ENCODE assay signal across 9 cellular contexts in the genomic region with DNA sequence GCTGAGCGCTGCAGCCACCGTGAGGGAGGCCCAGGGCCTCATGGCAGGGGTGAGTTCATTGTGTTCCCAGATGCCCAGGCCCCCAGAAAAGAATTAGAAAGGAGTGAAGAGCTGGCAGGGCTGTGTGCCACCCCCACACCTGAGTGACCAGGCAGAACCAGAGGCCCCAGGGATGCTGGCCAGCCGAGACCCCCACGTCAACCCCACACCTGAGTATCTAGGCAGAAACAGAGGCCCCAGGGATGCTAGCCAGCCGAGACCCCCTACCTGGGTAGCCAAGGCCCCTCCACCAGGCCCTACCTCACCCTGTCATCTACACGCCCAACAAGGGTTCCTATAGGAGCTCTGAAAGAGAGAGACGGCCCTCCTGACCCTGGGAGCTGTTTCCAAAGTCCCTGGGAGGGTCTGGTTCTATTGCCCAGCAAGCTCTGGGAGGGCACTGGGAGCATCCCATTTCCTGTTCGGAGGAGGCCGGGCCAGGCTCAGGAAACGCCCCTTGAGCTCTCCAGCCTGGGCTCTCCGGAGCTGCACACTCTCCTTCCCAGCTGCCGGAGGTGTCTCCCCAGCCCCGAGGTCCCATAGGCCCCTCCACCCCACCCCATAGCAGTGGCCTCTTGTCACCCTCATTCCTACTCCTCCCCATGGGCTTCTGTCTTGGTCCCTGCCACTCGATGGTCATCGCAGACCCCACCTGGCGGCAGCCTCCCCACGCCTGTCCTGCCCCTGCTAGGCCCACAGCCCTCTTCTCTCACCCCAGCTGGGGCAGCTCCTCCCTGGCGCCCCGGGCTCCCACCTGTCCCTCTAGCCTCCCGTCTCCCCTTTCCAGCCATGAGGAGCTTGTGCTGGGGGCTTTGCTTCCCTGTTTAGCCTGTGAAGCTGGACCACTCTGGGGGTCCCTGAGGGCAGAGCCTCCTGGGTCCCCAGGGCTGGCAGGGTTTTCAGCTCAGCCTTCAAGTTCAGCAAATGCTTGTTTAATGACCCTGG. TPM values are rescaled to one million over a fixed set of nuclear protein-coding genes. Genes with fewer than 3 reads are reported as not detected.
DNase-seq lines count a peak whose midpoint lies in the region; ATAC-seq, FAIRE-seq and TF ChIP-seq lines count a peak whose summit lies in the region.
"Had no signal": no experiment of that assay in that cellular context is flagged by ENCODE, and none has a peak within 500 bp of the region (broad histone marks: within the 10 kb centered on the region; RNA-seq: fewer than 3 reads in every experiment).

No MANE protein-coding gene starts in this region.

- no peak overlapping the region for H3K27ac ChIP-seq in HepG2 (ENCODE audit: extremely low read length, insufficient read depth, low read length)
- peak overlapping the region; percentile 37 to 89 (median 81) for H3K27ac ChIP-seq in stomach

- H3K27me3 Mint-ChIP-seq in activated CD8-positive, alpha-beta memory T cell treated with anti-CD3 and anti-CD28 coated beads, Interleukin-2, amount 10 ng/mL, durations not matched to agents 7 days and 5 days, result no peaks in the 10 kb centered on the region
- H3K27me3 Mint-ChIP-seq in activated naive CD8-positive, alpha-beta T cell treated with anti-CD3 and anti-CD28 coated beads for 36 hours, result no peaks in the 10 kb centered on the region

- H3K4me1 ChIP-seq in HepG2 (ENCODE audit: insufficient read depth, low read length), result peaks cover 24% of the 10 kb centered on the region
- peaks cover 54 to 84% (median 61%) of the 10 kb centered on the region in 4 donors for H3K4me1 ChIP-seq in stomach

- 15% methylated on average over 12 of the region's 20 CpGs for WGBS in HepG2 (ENCODE audit: low lambda C conversion rate)
- 51 to 66% (median 55%) methylated on average over 17 to 20 of the region's 20 CpGs for WGBS in stomach, 5 donors

- H3K4me3 ChIP-seq in HepG2 (replicated peaks in 1 of 3; ENCODE audit: insufficient read depth in 1 of 3, low read depth in 2 of 3, low read length in 3 of 3) (no peak overlapping the region), stomach (peak overlapping the region in 1 of 4 donors; percentile 5)

- H3K4me1 Mint-ChIP-seq in activated CD8-positive, alpha-beta memory T cell treated with anti-CD3 and anti-CD28 coated beads, Interleukin-2, amount 10 ng/mL, durations not matched to agents 7 days and 5 days, result peaks cover 46% of the 10 kb centered on the region
- H3K4me1 Mint-ChIP-seq in activated naive CD8-positive, alpha-beta T cell treated with anti-CD3 and anti-CD28 coated beads for 36 hours, result peaks cover 47% of the 10 kb centered on the region

- no peaks in the 10 kb centered on the region for H3K36me3 ChIP-seq in HepG2 (replicated peaks in 1 of 2; ENCODE audit: control insufficient read depth in 1 of 2, insufficient read depth in 2 of 2, low read length in 2 of 2)
- H3K36me3 ChIP-seq in stomach, result no peaks in the 10 kb centered on the region

- POLR2A ChIA-PET in HepG2 (lab: Yijun Ruan, JAX), result interaction anchor here (0.9 to 2.0 kb wide), 3 partner anchors 96 to 116 kb away, joined by 3 to 8 read pairs (median 3); partner anchors contain the start of gene TSSC4

- ATAC-seq in activated CD8-positive, alpha-beta memory T cell treated with anti-CD3 and anti-CD28 coated beads, Interleukin-2, amount 10 ng/mL, durations not matched to agents 7 days and 5 days, result no peak
- ATAC-seq in HepG2, result peak; percentile 7; the same call in 1 of the 3 replicates

- H3K27me3 ChIP-seq in HepG2 (ENCODE audit: control insufficient read depth in 1 of 2, insufficient read depth in 2 of 2, low read length in 2 of 2) (peaks cover 2 to 6% of the 10 kb centered on the region in 2 experiments; a peak in 3 of 5 replicates), stomach (no peaks in the 10 kb centered on the region)

- no peak for TF ChIP-seq RAD21 in HepG2 (CRISPR knock-in tag; IDR thresholded peaks at IDR 0.05)

- DNase-seq in activated CD8-positive, alpha-beta memory T cell treated with anti-CD3 and anti-CD28 coated beads, Interleukin-2, amount 10 ng/mL, durations not matched to agents 7 days and 5 days, result peak; percentile 40
- DNase-seq in activated CD8-positive, alpha-beta memory T cell treated with anti-CD3 and anti-CD28 coated beads, Interleukin-2, amount 50 U/mL, for 4 hours, result no peak
- DNase-seq in activated naive CD8-positive, alpha-beta T cell treated with anti-CD3 and anti-CD28 coated beads for 36 hours, result no peak
- DNase-seq in HepG2 (ENCODE audit: low spot score) (no peak), stomach (peak; percentile 24), cerebellar cortex (ENCODE audit: low spot score) (no peak), NCI-H187 (lab: John Stamatoyannopoulos, UW) (no peak)
- no peak for DNase-seq in stimulated activated naive CD4-positive, alpha-beta T cell (lab: John Stamatoyannopoulos, UW)

- TF ChIP-seq POLR2A in HepG2 (IDR thresholded peaks at IDR 0.05; ENCODE audit: insufficient read depth in 1 of 2, low read depth in 2 of 2, low read length in 2 of 2) (no peak), stomach (IDR thresholded peaks at IDR 0.05) (no peak)

- no TSS peak for BruUV-seq in HepG2 (replicated peaks; lab: Mats Ljungman, UMichigan)

- peak overlapping the region; percentile 84 for H3K27ac Mint-ChIP-seq in activated CD8-positive, alpha-beta memory T cell treated with anti-CD3 and anti-CD28 coated beads, Interleukin-2, amount 10 ng/mL, durations not matched to agents 7 days and 5 days
- peak overlapping the region; percentile 67 for H3K27ac Mint-ChIP-seq in activated naive CD8-positive, alpha-beta T cell treated with anti-CD3 and anti-CD28 coated beads for 36 hours

- intact Hi-C loops in HepG2 (cut with micrococcal nuclease; ENCODE audit: unreplicated experiment) (no loop called here), stomach (cut with DNase I; ENCODE audit: low total_unique reads) (loop anchor here (10.0 kb wide), 1 partner anchor 580 kb away; the partner anchor contains the start of gene CDKN1C)

- in situ Hi-C loops in HepG2 (cut with HindIII; ENCODE audit: extremely low pct_ligation_motif_present, low pct_unique_long_range_greater_than_20kb), result no loop called here

- no peak for TF ChIP-seq EP300 in HepG2 (IDR thresholded peaks at IDR 0.05; ENCODE audit: low read depth in 2 of 2, low read length in 2 of 2)
- TF ChIP-seq EP300 in HepG2 (CRISPR knock-in tag; IDR thresholded peaks at IDR 0.05; ENCODE audit: borderline replicate concordance), result no peak
- TF ChIP-seq EP300 in stomach (IDR thresholded peaks at IDR 0.05), result no peak

- peaks cover 2% of the 10 kb centered on the region for H3K36me3 Mint-ChIP-seq in activated CD8-positive, alpha-beta memory T cell treated with anti-CD3 and anti-CD28 coated beads, Interleukin-2, amount 10 ng/mL, durations not matched to agents 7 days and 5 days
- no peaks in the 10 kb centered on the region for H3K36me3 Mint-ChIP-seq in activated naive CD8-positive, alpha-beta T cell treated with anti-CD3 and anti-CD28 coated beads for 36 hours

- no peak overlapping the region; the same call in 1 of the 2 replicates for H3K4me2 ChIP-seq in HepG2 (ENCODE audit: low read depth, low read length)

- H3K9me3 Mint-ChIP-seq in activated CD8-positive, alpha-beta memory T cell treated with anti-CD3 and anti-CD28 coated beads, Interleukin-2, amount 10 ng/mL, durations not matched to agents 7 days and 5 days (ENCODE audit: low read depth), result no peaks in the 10 kb centered on the region
- no peaks in the 10 kb centered on the region for H3K9me3 Mint-ChIP-seq in activated naive CD8-positive, alpha-beta T cell treated with anti-CD3 and anti-CD28 coated beads for 36 hours

- no peak for FAIRE-seq in HepG2 (lab: Jason Lieb, UNC)
- FAIRE-seq: islet of Langerhans had no signal

- TF ChIP-seq CTCF in HepG2 (CRISPR knock-in tag; IDR thresholded peaks at IDR 0.05) (no peak), stomach (IDR thresholded peaks at IDR 0.05) (no peak)

- H3K9ac ChIP-seq in HepG2 (ENCODE audit: insufficient read depth, low read depth, low read length), result no peak overlapping the region

- CTCF ChIA-PET in activated CD8-positive, alpha-beta memory T cell treated with anti-CD3 and anti-CD28 coated beads, Interleukin-2, amount 10 ng/mL, durations not matched to agents 7 days and 5 days (lab: Charles Lee), result interaction anchor here (0.7 to 10.3 kb wide), 36 partner anchors 9 to 584 kb away, joined by 3 to 432 read pairs (median 4); partner anchors contain the start of genes CD81 and TSSC4
- CTCF ChIA-PET in HepG2 (lab: Yijun Ruan, JAX; ENCODE audit: low intra/inter-chr PET ratio, low total read pairs), result interaction anchor here (0.9 to 5.7 kb wide), 5 partner anchors 96 to 118 kb away, joined by 3 to 87 read pairs (median 4); partner anchors contain the start of gene TSSC4

- H3K79me2 ChIP-seq in HepG2 (ENCODE audit: insufficient read depth, low read length), result no peaks in the 10 kb centered on the region

- H3K9me3 ChIP-seq in HepG2 (ENCODE audit: low read length), result no peaks in the 10 kb centered on the region
- H3K9me3 ChIP-seq in stomach, result no peaks in the 10 kb centered on the region

- peak overlapping the region; percentile 22 for H3K4me3 Mint-ChIP-seq in activated CD8-positive, alpha-beta memory T cell treated with anti-CD3 and anti-CD28 coated beads, Interleukin-2, amount 10 ng/mL, durations not matched to agents 7 days and 5 days
- H3K4me3 Mint-ChIP-seq in activated naive CD8-positive, alpha-beta T cell treated with anti-CD3 and anti-CD28 coated beads for 36 hours, result peak overlapping the region; percentile 86

- H4K20me1 ChIP-seq in HepG2 (ENCODE audit: insufficient read depth, low read length), result no peaks in the 10 kb centered on the region

- H2AFZ ChIP-seq in HepG2 (ENCODE audit: low read length), result no peak overlapping the region

RNA-seq across cellular contexts. Expression of gene TSPAN32, which starts 2.6 kb away (rescaled TPM):
- total RNA-seq in activated CD8-positive, alpha-beta memory T cell treated with anti-CD3 and anti-CD28 coated beads, Interleukin-2, amount 10 ng/mL, durations not matched to agents 7 days and 5 days, result 10 to 100 TPM; 20.5 to 41.4 TPM
- total RNA-seq in activated naive CD8-positive, alpha-beta T cell treated with anti-CD3 and anti-CD28 coated beads for 36 hours, result 1 to 10 TPM; 5.4 to 5.5 TPM
- 0.09 TPM in 1 of 2 replicates, not detected in the other for total RNA-seq in HepG2 (2016; rRNA removed; fragmentation: Illumina TruSeq; extraction: Trizol)
- not detected in 2 replicates for total RNA-seq in HepG2 (2016; cell fraction: cytosol; rRNA removed; fragmentation: Illumina TruSeq; extraction: Trizol; ENCODE audit: low read depth)
- 0.24 TPM in 1 of 2 replicates, not detected in the other for total RNA-seq in HepG2 (2016; cell fraction: insoluble cytoplasmic fraction; rRNA removed; fragmentation: Illumina TruSeq; extraction: Trizol)
- not detected in 2 replicates for total RNA-seq in HepG2 (2016; cell fraction: membrane; rRNA removed; fragmentation: Illumina TruSeq; extraction: Trizol)
- total RNA-seq in HepG2 (2016; cell fraction: nucleus; rRNA removed; fragmentation: Illumina TruSeq; extraction: Trizol), result 0.31 and 0.53 TPM in 2 replicates
- polyA plus RNA-seq in HepG2 (2011; rRNA removed), result 0.39 and 0.70 TPM in 2 replicates
- 0.18 and 0.34 TPM in 2 replicates for polyA plus RNA-seq in HepG2 (2011; cell fraction: cytosol; rRNA removed)
- polyA plus RNA-seq in HepG2 (2011; cell fraction: nucleus; rRNA removed), result 2.2 and 7.0 TPM in 2 replicates
- polyA plus RNA-seq in HepG2 (2012), result 0.51 and 1.2 TPM in 2 replicates
- not detected in 2 replicates for polyA plus RNA-seq in HepG2 (2016; cell fraction: cytosol; fragmentation: Illumina TruSeq; extraction: Trizol; ENCODE audit: low read depth)
- not detected in 2 replicates for polyA plus RNA-seq in HepG2 (2016; cell fraction: insoluble cytoplasmic fraction; fragmentation: Illumina TruSeq; extraction: Trizol; ENCODE audit: low read depth)
- not detected in 2 replicates for polyA plus RNA-seq in HepG2 (2016; cell fraction: membrane; fragmentation: Illumina TruSeq; extraction: Trizol; ENCODE audit: low read depth)
- polyA plus RNA-seq in HepG2 (2016; cell fraction: nucleus; fragmentation: Illumina TruSeq; extraction: Trizol; ENCODE audit: insufficient read depth, low read depth), result 0.19 and 0.56 TPM in 2 replicates
- polyA minus RNA-seq in HepG2 (2011; rRNA and poly(A)+ RNA removed; ENCODE audit: low replicate concordance), result 0.07 and 1.3 TPM in 2 replicates
- polyA minus RNA-seq in HepG2 (2011; cell fraction: cytosol; rRNA and poly(A)+ RNA removed), result not detected in 2 replicates
- polyA minus RNA-seq in HepG2 (2011; cell fraction: nucleus; rRNA and poly(A)+ RNA removed), result 0.90 TPM in 1 of 2 replicates, not detected in the other
- total RNA-seq in stomach, result 1 to 10 TPM in 1 of 5 donors, not detected in 4; 1.5 TPM
- 1 to 10 TPM; 1.1 to 9.0 (median 3.1) TPM for polyA plus RNA-seq in stomach

RNA-seq across cellular contexts. Expression of gene C11orf21, which starts 2.7 kb away (rescaled TPM):
- 10 to 100 TPM; 28.3 to 49.2 TPM for total RNA-seq in activated CD8-positive, alpha-beta memory T cell treated with anti-CD3 and anti-CD28 coated beads, Interleukin-2, amount 10 ng/mL, durations not matched to agents 7 days and 5 days
- 1 to 10 TPM; 2.5 to 2.6 TPM for total RNA-seq in activated naive CD8-positive, alpha-beta T cell treated with anti-CD3 and anti-CD28 coated beads for 36 hours
- total RNA-seq in HepG2 (2016; rRNA removed; fragmentation: Illumina TruSeq; extraction: Trizol) (not detected in 2 replicates), stomach (1 to 10 TPM in 1 of 5 donors, under 1 TPM in 2, not detected in 2; 0.72 to 1.3 (median 0.92) TPM)
- not detected in 2 replicates for total RNA-seq in HepG2 (2016; cell fraction: cytosol; rRNA removed; fragmentation: Illumina TruSeq; extraction: Trizol; ENCODE audit: low read depth)
- total RNA-seq in HepG2 (2016; cell fraction: insoluble cytoplasmic fraction; rRNA removed; fragmentation: Illumina TruSeq; extraction: Trizol), result not detected in 2 replicates
- total RNA-seq in HepG2 (2016; cell fraction: membrane; rRNA removed; fragmentation: Illumina TruSeq; extraction: Trizol), result not detected in 2 replicates
- total RNA-seq in HepG2 (2016; cell fraction: nucleus; rRNA removed; fragmentation: Illumina TruSeq; extraction: Trizol), result not detected in 2 replicates
- polyA plus RNA-seq in HepG2 (2011; rRNA removed) (0.03 and 0.08 TPM in 2 replicates), stomach (1 to 10 TPM in 1 of 3 donors, under 1 TPM in 2; 0.61 to 1.8 (median 0.63) TPM)
- polyA plus RNA-seq in HepG2 (2011; cell fraction: cytosol; rRNA removed), result 0.04 TPM in 1 of 2 replicates, not detected in the other
- polyA plus RNA-seq in HepG2 (2011; cell fraction: nucleus; rRNA removed), result 0.09 and 0.11 TPM in 2 replicates
- not detected in 2 replicates for polyA plus RNA-seq in HepG2 (2012)
- polyA plus RNA-seq in HepG2 (2016; cell fraction: cytosol; fragmentation: Illumina TruSeq; extraction: Trizol; ENCODE audit: low read depth), result not detected in 2 replicates
- polyA plus RNA-seq in HepG2 (2016; cell fraction: insoluble cytoplasmic fraction; fragmentation: Illumina TruSeq; extraction: Trizol; ENCODE audit: low read depth), result not detected in 2 replicates
- not detected in 2 replicates for polyA plus RNA-seq in HepG2 (2016; cell fraction: membrane; fragmentation: Illumina TruSeq; extraction: Trizol; ENCODE audit: low read depth)
- polyA plus RNA-seq in HepG2 (2016; cell fraction: nucleus; fragmentation: Illumina TruSeq; extraction: Trizol; ENCODE audit: insufficient read depth, low read depth), result not detected in 2 replicates
- 0.12 TPM in 1 of 2 replicates, not detected in the other for polyA minus RNA-seq in HepG2 (2011; rRNA and poly(A)+ RNA removed; ENCODE audit: low replicate concordance)
- not detected in 2 replicates for polyA minus RNA-seq in HepG2 (2011; cell fraction: cytosol; rRNA and poly(A)+ RNA removed)
- polyA minus RNA-seq in HepG2 (2011; cell fraction: nucleus; rRNA and poly(A)+ RNA removed), result not detected in 2 replicates

RNA-seq across cellular contexts. Expression of gene ASCL2, which starts 34.1 kb away (rescaled TPM):
- under 1 TPM; 0.12 to 0.15 TPM for total RNA-seq in activated CD8-positive, alpha-beta memory T cell treated with anti-CD3 and anti-CD28 coated beads, Interleukin-2, amount 10 ng/mL, durations not matched to agents 7 days and 5 days
- 1 to 10 TPM; 2.5 to 2.9 TPM for total RNA-seq in activated naive CD8-positive, alpha-beta T cell treated with anti-CD3 and anti-CD28 coated beads for 36 hours
- total RNA-seq in HepG2 (2016; rRNA removed; fragmentation: Illumina TruSeq; extraction: Trizol) (0.07 TPM in 1 of 2 replicates, not detected in the other), stomach (1 to 10 TPM in 1 of 5 donors, not detected in 4; 2.6 TPM)
- total RNA-seq in HepG2 (2016; cell fraction: cytosol; rRNA removed; fragmentation: Illumina TruSeq; extraction: Trizol; ENCODE audit: low read depth), result not detected in 2 replicates
- total RNA-seq in HepG2 (2016; cell fraction: insoluble cytoplasmic fraction; rRNA removed; fragmentation: Illumina TruSeq; extraction: Trizol), result 0.09 TPM in 1 of 2 replicates, not detected in the other
- 0.09 and 0.14 TPM in 2 replicates for total RNA-seq in HepG2 (2016; cell fraction: membrane; rRNA removed; fragmentation: Illumina TruSeq; extraction: Trizol)
- not detected in 2 replicates for total RNA-seq in HepG2 (2016; cell fraction: nucleus; rRNA removed; fragmentation: Illumina TruSeq; extraction: Trizol)
- polyA plus RNA-seq in HepG2 (2011; rRNA removed) (not detected in 2 replicates), stomach (1 to 10 TPM in 2 of 3 donors, under 1 TPM in 1; 0.81 to 6.3 (median 1.8) TPM)
- not detected in 2 replicates for polyA plus RNA-seq in HepG2 (2011; cell fraction: cytosol; rRNA removed)
- not detected in 2 replicates for polyA plus RNA-seq in HepG2 (2011; cell fraction: nucleus; rRNA removed)
- not detected in 2 replicates for polyA plus RNA-seq in HepG2 (2012)
- polyA plus RNA-seq in HepG2 (2016; cell fraction: cytosol; fragmentation: Illumina TruSeq; extraction: Trizol; ENCODE audit: low read depth), result not detected in 2 replicates
- polyA plus RNA-seq in HepG2 (2016; cell fraction: insoluble cytoplasmic fraction; fragmentation: Illumina TruSeq; extraction: Trizol; ENCODE audit: low read depth), result 0.13 TPM in 1 of 2 replicates, not detected in the other
- not detected in 2 replicates for polyA plus RNA-seq in HepG2 (2016; cell fraction: membrane; fragmentation: Illumina TruSeq; extraction: Trizol; ENCODE audit: low read depth)
- not detected in 2 replicates for polyA plus RNA-seq in HepG2 (2016; cell fraction: nucleus; fragmentation: Illumina TruSeq; extraction: Trizol; ENCODE audit: insufficient read depth, low read depth)
- polyA minus RNA-seq in HepG2 (2011; rRNA and poly(A)+ RNA removed; ENCODE audit: low replicate concordance), result not detected in 2 replicates
- polyA minus RNA-seq in HepG2 (2011; cell fraction: cytosol; rRNA and poly(A)+ RNA removed), result not detected in 2 replicates
- not detected in 2 replicates for polyA minus RNA-seq in HepG2 (2011; cell fraction: nucleus; rRNA and poly(A)+ RNA removed)

Comparison
In these comparisons a context has a peak if more than half of its experiments do, and no peak if none do; other contexts are left out.
1. DNase-seq: peak in activated CD8-positive, alpha-beta memory T cell treated with anti-CD3 and anti-CD28 coated beads, Interleukin-2, amount 10 ng/mL, durations not matched to agents 7 days and 5 days (single experiment) and stomach (single experiment); none in activated CD8-positive, alpha-beta memory T cell treated with anti-CD3 and anti-CD28 coated beads, Interleukin-2, amount 50 U/mL, for 4 hours (single experiment), activated naive CD8-positive, alpha-beta T cell treated with anti-CD3 and anti-CD28 coated beads for 36 hours (single experiment), HepG2 (single experiment), cerebellar cortex (single experiment), NCI-H187 (0 of 2) and stimulated activated naive CD4-positive, alpha-beta T cell (0 of 6).
2. RNA of gene C11orf21, which starts 2.7 kb away (total RNA-seq): 28.3 to 49.2 TPM in activated CD8-positive, alpha-beta memory T cell treated with anti-CD3 and anti-CD28 coated beads, Interleukin-2, amount 10 ng/mL, durations not matched to agents 7 days and 5 days; 2.5 to 2.6 TPM in activated naive CD8-positive, alpha-beta T cell treated with anti-CD3 and anti-CD28 coated beads for 36 hours, 0.72 to 1.3 TPM in stomach and not detected in HepG2; every median in the first group is over 4 times any median in the second.